28 cellular contexts compared by ENCODE assay signal in the genomic region with DNA sequence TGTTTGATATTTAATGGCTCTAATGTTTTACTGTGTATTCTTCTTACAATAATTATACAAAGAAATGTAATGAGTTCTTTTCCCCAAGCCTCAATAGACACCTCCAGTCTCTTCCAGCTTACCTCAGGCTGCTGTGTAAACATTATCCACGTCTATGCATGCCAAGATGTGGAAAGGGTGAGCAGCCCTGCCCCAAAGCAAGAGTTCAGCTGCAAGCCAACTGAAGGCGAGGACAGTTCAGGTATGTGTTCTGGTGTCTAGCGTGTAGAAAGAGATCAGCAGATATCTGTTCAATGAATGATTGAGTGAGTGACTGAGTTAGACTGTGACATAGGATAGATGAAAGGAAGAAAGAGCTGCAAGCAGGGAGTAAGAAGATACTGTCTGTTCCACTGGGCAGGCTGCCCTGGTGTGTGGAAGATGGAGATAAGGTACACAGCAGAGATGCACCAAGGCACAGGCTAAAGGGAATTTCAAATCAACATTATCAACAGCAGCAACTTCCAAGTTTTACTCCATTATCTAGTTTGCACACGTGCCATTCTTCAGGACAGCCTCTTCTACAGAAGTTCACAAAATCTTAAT.
DNase-seq lines count a peak whose midpoint lies in the region; ATAC-seq and TF ChIP-seq lines count a peak whose summit lies in the region.
"Had no signal": no experiment of that assay in that cellular context is flagged by ENCODE, and none has a peak within 500 bp of the region (broad histone marks: within the 10 kb centered on the region; RNA-seq: fewer than 3 reads in every experiment).

No MANE protein-coding gene starts in this region.

- no peaks in the 10 kb centered on the region for H3K27me3 Mint-ChIP-seq in osteocyte (ENCODE audit: unreplicated experiment)
- H3K27me3 Mint-ChIP-seq: activated naive CD8-positive, alpha-beta T cell had no signal

- H3K27ac Mint-ChIP-seq in osteocyte (ENCODE audit: unreplicated experiment), result peak overlapping the region; percentile 21
- H3K27ac Mint-ChIP-seq: activated CD4-positive, alpha-beta T cell treated with anti-CD3 and anti-CD28 coated beads, Interleukin-2, amount 10 ng/mL, durations not matched to agents 24 days and 14 days; activated naive CD8-positive, alpha-beta T cell; stimulated activated effector memory CD8-positive, alpha-beta T cell treated with anti-CD3 and anti-CD28 coated beads, Interleukin-12 subunit alpha, Interleukin-12 subunit beta, amount 100 ng/mL, for 72 hours; T-helper 17 cell had no signal

- H3K79me2 ChIP-seq in GM23248 (ENCODE audit: insufficient read depth), result peaks cover 90% of the 10 kb centered on the region

- H3K4me3 ChIP-seq in GM23248 (no peak overlapping the region), RWPE2 (ENCODE audit: severe bottlenecking) (no peak overlapping the region), coronary artery (no peak overlapping the region)
- H3K4me3 ChIP-seq: cardiac muscle cell, colonic mucosa, GM12878, PC-9, transverse colon had no signal

- H3K27ac ChIP-seq in GM23248 (0 out of 2 replicates have a peak overlapping the region, but pooled peaks have one; percentile 93), RWPE2 (ENCODE audit: poor library complexity, severe bottlenecking) (no peak overlapping the region), coronary artery (no peak overlapping the region)
- H3K27ac ChIP-seq: cardiac muscle cell, colonic mucosa, PC-9, transverse colon had no signal

- no peak overlapping the region for H2AFZ ChIP-seq in GM23248
- H2AFZ ChIP-seq: PC-9 had no signal

- ATAC-seq in RWPE2 (ENCODE audit: low read depth) (peak; percentile 33; the same call in 2 of the 3 replicates), GM19328 (IDR thresholded peaks at IDR 0.05; ENCODE audit: unreplicated experiment) (no peak), GM19023 (IDR thresholded peaks at IDR 0.05; ENCODE audit: unreplicated experiment) (no peak)
- ATAC-seq: GM12878; Right ventricle myocardium inferior; SK-N-SH treated with all-trans-retinoic acid at 6 μM for 48 hours; stimulated activated effector memory CD8-positive, alpha-beta T cell treated with anti-CD3 and anti-CD28 coated beads, Interleukin-12 subunit alpha, Interleukin-12 subunit beta, amount 100 ng/mL, for 72 hours; T-helper 17 cell had no signal

- DNase-seq in GM23248, result no peak
- no peak for DNase-seq in RWPE2 (ENCODE audit: low spot score)
- DNase-seq in coronary artery (ENCODE audit: low spot score), result peak; percentile 1
- DNase-seq in osteocyte (ENCODE audit: extremely low spot score, unreplicated experiment), result no peak
- no peak for DNase-seq in stimulated activated CD4-positive, alpha-beta T cell treated with anti-CD3 and anti-CD28 coated beads, Interleukin-4, amount 100 ng/mL, for 4 hours
- DNase-seq in T1000 (lab: John Stamatoyannopoulos, UW), result no peak
- DNase-seq: activated CD4-positive, alpha-beta T cell treated with anti-CD3 and anti-CD28 coated beads, Interleukin-2, amount 10 ng/mL, durations not matched to agents 24 days and 14 days; anterior cingulate cortex; C1 segment of cervical spinal cord; colonic mucosa; effector CD8-positive, alpha-beta T cell; HCEC 1CT; NCI-H1105; NCI-H2029; NCI-H526; NK-92 treated with Interleukin-12 subunit alpha and Interleukin-12 subunit beta, amount 100 ng/mL, for 24 hours; PC-9; stimulated activated CD4-positive, alpha-beta T cell treated with anti-CD3 and anti-CD28 coated beads, Interleukin-15, amount 100 ng/mL, for 24 hours; T-helper 17 cell; transverse colon had no signal

- peaks cover 53% of the 10 kb centered on the region for H3K4me1 ChIP-seq in GM23248 (ENCODE audit: insufficient read depth)
- H3K4me1 ChIP-seq in RWPE2 (ENCODE audit: insufficient read depth, poor library complexity, severe bottlenecking), result peaks cover 5% of the 10 kb centered on the region
- H3K4me1 ChIP-seq: colonic mucosa had no signal

- no peaks in the 10 kb centered on the region for H3K9me2 ChIP-seq in GM23248 (ENCODE audit: insufficient read depth)

- H3K36me3 Mint-ChIP-seq in osteocyte (ENCODE audit: unreplicated experiment), result peaks cover 30% of the 10 kb centered on the region

- 83 to 87% methylated on average over 4 of the region's 4 CpGs for WGBS in GM23248 (ENCODE audit: low coverage in 1 of 2, low lambda C conversion rate in 2 of 2, missing lambda C conversion rate in 2 of 2), 2 experiments

- H3F3A ChIP-seq in GM23248 (ENCODE audit: insufficient read depth), result peaks cover 60% of the 10 kb centered on the region

- H3K9me3 ChIP-seq in GM23248 (ENCODE audit: low read depth), result no peaks in the 10 kb centered on the region
- H3K9me3 ChIP-seq in RWPE2 (ENCODE audit: severe bottlenecking), result no peaks in the 10 kb centered on the region
- H3K9me3 ChIP-seq: colonic mucosa, transverse colon had no signal

- H3K9ac ChIP-seq in GM23248, result no peak overlapping the region

- H3K4me2 ChIP-seq in GM23248 (ENCODE audit: unreplicated experiment), result no peak overlapping the region
- H3K4me2 ChIP-seq: PC-9 had no signal

- H4K20me1 ChIP-seq in GM23248 (ENCODE audit: insufficient read depth), result no peaks in the 10 kb centered on the region

- peaks cover 38% of the 10 kb centered on the region for H3K4me1 Mint-ChIP-seq in osteocyte (ENCODE audit: unreplicated experiment)

- H3K9me3 Mint-ChIP-seq in osteocyte (ENCODE audit: unreplicated experiment), result no peaks in the 10 kb centered on the region
- H3K9me3 Mint-ChIP-seq: activated CD4-positive, alpha-beta T cell treated with anti-CD3 and anti-CD28 coated beads, Interleukin-2, amount 10 ng/mL, durations not matched to agents 24 days and 14 days; stimulated activated effector memory CD8-positive, alpha-beta T cell treated with anti-CD3 and anti-CD28 coated beads, Interleukin-12 subunit alpha, Interleukin-12 subunit beta, amount 100 ng/mL, for 72 hours had no signal

- H3K36me3 ChIP-seq in GM23248 (ENCODE audit: low read depth) (peaks cover 5% of the 10 kb centered on the region; the same call in 1 of the 2 replicates), RWPE2 (ENCODE audit: low read depth) (peaks cover 17% of the 10 kb centered on the region; the same call in 1 of the 2 replicates)
- H3K36me3 ChIP-seq: colonic mucosa, transverse colon had no signal

- no peak for TF ChIP-seq CTCF in RWPE2 (IDR thresholded peaks at IDR 0.05; ENCODE audit: poor library complexity, severe bottlenecking)
- no peak for TF ChIP-seq CTCF in coronary artery (IDR thresholded peaks at IDR 0.05)
- TF ChIP-seq CTCF in osteocyte (IDR thresholded peaks at IDR 0.05), result no peak

- no peaks in the 10 kb centered on the region for H3K27me3 ChIP-seq in GM23248 (replicated peaks; ENCODE audit: insufficient read depth)
- H3K27me3 ChIP-seq in RWPE2 (ENCODE audit: insufficient read depth, poor library complexity, severe bottlenecking), result no peaks in the 10 kb centered on the region
- H3K27me3 ChIP-seq: cardiac muscle cell, colonic mucosa, transverse colon had no signal

- in situ Hi-C loops in GM23248 (cut with MboI), result no loop called here

- no peak overlapping the region for H3K4me3 Mint-ChIP-seq in osteocyte (ENCODE audit: unreplicated experiment)
- H3K4me3 Mint-ChIP-seq: activated CD4-positive, alpha-beta T cell treated with anti-CD3 and anti-CD28 coated beads, Interleukin-2, amount 10 ng/mL, durations not matched to agents 24 days and 14 days; activated naive CD8-positive, alpha-beta T cell; stimulated activated effector memory CD8-positive, alpha-beta T cell treated with anti-CD3 and anti-CD28 coated beads, Interleukin-12 subunit alpha, Interleukin-12 subunit beta, amount 100 ng/mL, for 72 hours; T-helper 17 cell had no signal
